In genomic region chr2:72115361-72116080, GRCh38 we compare ENCODE assay signal across 9 cellular contexts. TPM values are rescaled to one million over a fixed set of nuclear protein-coding genes. Genes with fewer than 3 reads are reported as not detected.
DNase-seq lines count a peak whose midpoint lies in the region; ATAC-seq, FAIRE-seq and TF ChIP-seq lines count a peak whose summit lies in the region.
"Had no signal": no experiment of that assay in that cellular context is flagged by ENCODE, and none has a peak within 500 bp of the region (broad histone marks: within the 10 kb centered on the region; RNA-seq: fewer than 3 reads in every experiment).

No MANE protein-coding gene starts in this region.

- 0 out of 2 replicates have a peak overlapping the region, but pooled peaks have one; percentile 47 for H2AFZ ChIP-seq in H1 (ENCODE audit: low read length)
- H2AFZ ChIP-seq: parathyroid adenoma had no signal

- no peaks in the 10 kb centered on the region for H3K79me1 ChIP-seq in H1 (ENCODE audit: low read depth, low read length)

- H3K9me3 ChIP-seq in H1 (ENCODE audit: insufficient read depth in 2 of 2, low read depth in 1 of 2, low read length in 1 of 2) (peaks cover 4 to 5% of the 10 kb centered on the region in 2 experiments; a peak in 1 of 4 replicates), mucosa of descending colon (no peaks in the 10 kb centered on the region)

- no peak overlapping the region for H2AK5ac ChIP-seq in H1 (ENCODE audit: low read depth, low read length)

- DNase-seq in BJ (ENCODE audit: low read depth) (peak; percentile 72), NCI-H226 (peak; percentile 98), H1 (ENCODE audit: low read depth in 1 of 2, low spot score in 2 of 2) (peak in 1 of 2 experiments; percentile 61), mucosa of descending colon (no peak), OCI-M2 (lab: John Stamatoyannopoulos, UW; ENCODE audit: unreplicated experiment) (no peak), T-helper 2 cell (no peak)
- no peak for DNase-seq in effector CD4-positive, alpha-beta T cell

- no peak overlapping the region for H3K23ac ChIP-seq in H1 (ENCODE audit: insufficient read length)

- no peak overlapping the region for H3K4me2 ChIP-seq in H1 (ENCODE audit: insufficient read depth in 1 of 2, low read depth in 2 of 2, low read length in 2 of 2)

- H3K4me3 ChIP-seq in BJ (ENCODE audit: low read depth, low read length) (no peak overlapping the region), H1 (ENCODE audit: extremely low read depth in 1 of 4, insufficient read depth in 2 of 4, low read depth in 3 of 4, low read length in 4 of 4) (no peak overlapping the region), mucosa of descending colon (no peak overlapping the region)

- no peak overlapping the region; the same call in 1 of the 2 replicates for H3K18ac ChIP-seq in H1 (ENCODE audit: extremely low read depth, low read length)

- POLR2A ChIA-PET in BJ (lab: Charles Lee): no interaction called here
- POLR2A ChIA-PET in H1 (lab: Charles Lee; ENCODE audit: partially characterized antibody): no interaction called here

- H4K8ac ChIP-seq in H1 (ENCODE audit: extremely low read depth, insufficient read depth, low read length): no peak overlapping the region

- H2BK120ac ChIP-seq in H1 (replicated peaks; ENCODE audit: low read depth, low read length): no peak overlapping the region

- no peak for TF ChIP-seq EP300 in H1 (IDR thresholded peaks at IDR 0.05; ENCODE audit: borderline replicate concordance in 1 of 2, low read depth in 2 of 2, low read length in 2 of 2)

- TF ChIP-seq POLR2A in H1 (IDR thresholded peaks at IDR 0.05; ENCODE audit: control extremely low read depth in 1 of 2, low read depth in 2 of 2, low read length in 2 of 2): no peak

- no peak overlapping the region; the same call in 1 of the 2 replicates for H2BK20ac ChIP-seq in H1 (ENCODE audit: low read length)

- H3K4me1 ChIP-seq in H1 (replicated peaks in 1 of 4; ENCODE audit: control insufficient read depth in 3 of 4, insufficient read depth in 4 of 4, low read length in 3 of 4) (no peaks in the 10 kb centered on the region; a peak in 2 of 7 replicates), mucosa of descending colon (ENCODE audit: low read depth) (no peaks in the 10 kb centered on the region)
- H3K4me1 ChIP-seq: parathyroid adenoma had no signal

- H3K56ac ChIP-seq in H1 (replicated peaks; ENCODE audit: insufficient read length, low read depth, low read length): no peak overlapping the region

- H2BK5ac ChIP-seq in H1 (ENCODE audit: low read depth, low read length): no peak overlapping the region

- H3K27me3 ChIP-seq in BJ (ENCODE audit: control insufficient read depth, insufficient read depth, low read length) (peaks cover 3% of the 10 kb centered on the region; the same call in 1 of the 2 replicates), H1 (replicated peaks in 1 of 4; ENCODE audit: control insufficient read depth in 3 of 4, extremely low read depth in 1 of 4, insufficient read depth in 3 of 4, low read length in 3 of 4) (peaks cover 0 to 2% (median 0%) of the 10 kb centered on the region in 4 experiments; a peak in 1 of 7 replicates)

- H3K79me2 ChIP-seq in H1 (ENCODE audit: control insufficient read depth in 1 of 2, insufficient read depth in 2 of 2, low read length in 2 of 2): no peaks in the 10 kb centered on the region
- H3K79me2 ChIP-seq: parathyroid adenoma had no signal

- intact Hi-C loops in mucosa of descending colon (cut with DNase I, micrococcal nuclease): no loop called here

- FAIRE-seq in H1 (lab: Jason Lieb, UNC): no peak

- 88% methylated on average over 11 of the region's 14 CpGs; no CpG with 5 or more reads in 1 of the 2 experiments for WGBS in H1 (ENCODE audit: extremely low coverage in 1 of 2, insufficient coverage in 1 of 2, insufficient read length in 1 of 2, insufficient replicate concordance in 2 of 2, low coverage in 1 of 2, low lambda C conversion rate in 2 of 2, missing lambda C conversion rate in 1 of 2), 2 experiments

- no peak overlapping the region for H2BK15ac ChIP-seq in H1 (ENCODE audit: low read length)

- H3K36me3 ChIP-seq in BJ (ENCODE audit: control insufficient read depth, insufficient read depth, low read length) (no peaks in the 10 kb centered on the region), H1 (ENCODE audit: control insufficient read depth in 2 of 4, insufficient read depth in 4 of 4, low read length in 3 of 4) (no peaks in the 10 kb centered on the region), mucosa of descending colon (ENCODE audit: low read depth) (no peaks in the 10 kb centered on the region)

- CTCF ChIA-PET in BJ (lab: Yijun Ruan, JAX): interaction anchor here (0.9 to 1.8 kb wide), 3 partner anchors 22 to 506 kb away, joined by 3 to 6 read pairs (median 3); no protein-coding TSS in a partner anchor
- CTCF ChIA-PET in H1 (lab: Charles Lee; ENCODE audit: partially characterized antibody): interaction anchor here (0.6 to 6.6 kb wide), 35 partner anchors 8 to 581 kb away, joined by 3 to 70 read pairs (median 3); no protein-coding TSS in a partner anchor

- TF ChIP-seq RAD21 in H1 (IDR thresholded peaks at IDR 0.05 in 1 of 2, conservative IDR thresholded peaks at IDR 0.05 in 1 of 2; ENCODE audit: low read depth in 2 of 2, low read length in 2 of 2): no peak

- no peak for TF ChIP-seq CTCF in BJ (IDR thresholded peaks at IDR 0.05; ENCODE audit: insufficient read depth, low read depth, low read length)
- TF ChIP-seq CTCF in H1 (IDR thresholded peaks at IDR 0.05; ENCODE audit: control extremely low read depth in 1 of 3, insufficient read depth in 1 of 3, low read depth in 1 of 3, low read length in 3 of 3): no peak
- no peak for TF ChIP-seq CTCF in mucosa of descending colon (IDR thresholded peaks at IDR 0.05)

- peak; percentile 25 for ATAC-seq in mucosa of descending colon
- no peak for ATAC-seq in HG02588 (IDR thresholded peaks at IDR 0.05; ENCODE audit: unreplicated experiment)

- no peaks in the 10 kb centered on the region for H3K23me2 ChIP-seq in H1 (ENCODE audit: low read depth, low read length)

- no peak overlapping the region for H3K9ac ChIP-seq in H1 (replicated peaks in 1 of 4; ENCODE audit: extremely low read depth in 1 of 4, low read depth in 3 of 4, low read length in 3 of 4)
- H3K9ac ChIP-seq: parathyroid adenoma had no signal

- H2BK12ac ChIP-seq in H1 (ENCODE audit: low read depth, low read length): peak overlapping the region; percentile 60; the same call in 1 of the 2 replicates

- no peaks in the 10 kb centered on the region for H4K20me1 ChIP-seq in H1 (replicated peaks in 1 of 2; ENCODE audit: control insufficient read depth in 1 of 2, insufficient read depth in 2 of 2, low read length in 2 of 2)

- H3K4ac ChIP-seq in H1 (replicated peaks; ENCODE audit: insufficient read length, low read depth, low read length): no peak overlapping the region

- no peak overlapping the region for H4K5ac ChIP-seq in H1 (ENCODE audit: insufficient read length, low read depth, low read length)

- peak overlapping the region; percentile 46 for H4K91ac ChIP-seq in H1 (replicated peaks; ENCODE audit: insufficient read length, low read length)

- no peak overlapping the region for H3K14ac ChIP-seq in H1 (ENCODE audit: insufficient read length)

- H3K27ac ChIP-seq in H1 (ENCODE audit: low read depth, low read length): no peak overlapping the region
- H3K27ac ChIP-seq: parathyroid adenoma had no signal

TF ChIP-seq in H1, 55 proteins besides CTCF, POLR2A, EP300 and RAD21:
- TF ChIP-seq TCF12 (IDR thresholded peaks at IDR 0.05; ENCODE audit: low read depth, low read length) (no peak), TAF1 (IDR thresholded peaks at IDR 0.05; ENCODE audit: low read depth, low read length) (no peak), YY1 (IDR thresholded peaks at IDR 0.05; ENCODE audit: low read depth, low read length) (no peak), SP1 (IDR thresholded peaks at IDR 0.05; ENCODE audit: low read depth, low read length) (no peak), CREB1 (IDR thresholded peaks at IDR 0.05) (no peak)
- TF ChIP-seq, protein P1, sequence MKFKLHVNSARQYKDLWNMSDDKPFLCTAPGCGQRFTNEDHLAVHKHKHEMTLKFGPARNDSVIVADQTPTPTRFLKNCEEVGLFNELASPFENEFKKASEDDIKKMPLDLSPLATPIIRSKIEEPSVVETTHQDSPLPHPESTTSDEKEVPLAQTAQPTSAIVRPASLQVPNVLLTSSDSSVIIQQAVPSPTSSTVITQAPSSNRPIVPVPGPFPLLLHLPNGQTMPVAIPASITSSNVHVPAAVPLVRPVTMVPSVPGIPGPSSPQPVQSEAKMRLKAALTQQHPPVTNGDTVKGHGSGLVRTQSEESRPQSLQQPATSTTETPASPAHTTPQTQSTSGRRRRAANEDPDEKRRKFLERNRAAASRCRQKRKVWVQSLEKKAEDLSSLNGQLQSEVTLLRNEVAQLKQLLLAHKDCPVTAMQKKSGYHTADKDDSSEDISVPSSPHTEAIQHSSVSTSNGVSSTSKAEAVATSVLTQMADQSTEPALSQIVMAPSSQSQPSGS (IDR thresholded peaks at IDR 0.05; ENCODE audit: low read length): no peak

RNA-seq across cellular contexts. Expression of gene CYP26B1, which starts 32.1 kb away (rescaled TPM):
- polyA plus RNA-seq in BJ (2011; rRNA removed) (0.16 and 0.27 TPM in 2 replicates), H1 (2011; rRNA removed) (0.06 and 0.19 TPM in 2 replicates)
- polyA minus RNA-seq in BJ (2011; rRNA and poly(A)+ RNA removed): 0.15 and 0.43 TPM in 2 replicates
- total RNA-seq in H1 (2021; fragmentation: NEBNext Ultra II Directional; extraction: Animal tissue kit (Norgen Biotek cat#: 25700)): 0.36 and 0.69 TPM in 2 replicates
- 0.34 TPM for polyA plus RNA-seq in H1 (2011; cell fraction: cytosol; rRNA removed)
- polyA plus RNA-seq in H1 (2011; cell fraction: nucleus; rRNA removed): 0.53 TPM
- polyA plus RNA-seq in H1 (2012, experiment 1 of 2): 0.08 to 0.77 TPM (median 0.23 TPM) in 4 replicates
- polyA plus RNA-seq in H1 (2012, experiment 2 of 2): 0.08 TPM
- polyA plus RNA-seq in H1 (2013, experiment 1 of 2): 0.12 TPM
- 0.09 TPM for polyA plus RNA-seq in H1 (2013, experiment 2 of 2)
- 0.13 and 0.24 TPM in 2 replicates for polyA minus RNA-seq in H1 (2011; rRNA and poly(A)+ RNA removed)
- not detected for polyA minus RNA-seq in H1 (2011; cell fraction: cytosol; rRNA and poly(A)+ RNA removed)
- polyA minus RNA-seq in H1 (2011; cell fraction: nucleus; rRNA and poly(A)+ RNA removed): 0.10 TPM
- 1 to 10 TPM in 2 of 3 donors, under 1 TPM in 1; 0.82 to 9.5 (median 2.5) TPM for total RNA-seq in mucosa of descending colon

Comparison
In these comparisons a context has a peak if more than half of its experiments do, and no peak if none do; other contexts are left out.
1. DNase-seq: peak in BJ (single experiment) and NCI-H226 (single experiment); none in mucosa of descending colon (0 of 3), effector CD4-positive, alpha-beta T cell (single experiment), OCI-M2 (single experiment) and T-helper 2 cell (0 of 5).